Comparison of ENCODE assay signal across 9 cellular contexts in genomic region chr2:73828389-73828817, GRCh38. TPM values are rescaled to one million over a fixed set of nuclear protein-coding genes. Genes with fewer than 3 reads are reported as not detected.
A peak's percentile ranks its signal among the peaks of the same experiment; 100 is the strongest.
DNase-seq lines count a peak whose midpoint lies in the region; TF ChIP-seq lines count a peak whose summit lies in the region.
"Had no signal": no experiment of that assay in that cellular context is flagged by ENCODE, and none has a peak within 500 bp of the region (broad histone marks: within the 10 kb centered on the region; RNA-seq: fewer than 3 reads in every experiment).

No MANE protein-coding gene starts in this region.

- peak overlapping the region; percentile 91 for H3K27ac Mint-ChIP-seq in activated CD4-positive, alpha-beta memory T cell treated with anti-CD3 and anti-CD28 coated beads for 36 hours

- H3K79me2 ChIP-seq in smooth muscle cell (ENCODE audit: low read depth): peaks cover 9% of the 10 kb centered on the region

- H3K27ac ChIP-seq in HEK293 (ENCODE audit: extremely low read depth, low read depth, low read length) (no peak overlapping the region), right atrium auricular region (peak overlapping the region; percentile 92 to 94), smooth muscle cell (ENCODE audit: low read depth) (no peak overlapping the region)

- H3K27me3 ChIP-seq in right atrium auricular region (no peaks in the 10 kb centered on the region), smooth muscle cell (ENCODE audit: low read depth) (no peaks in the 10 kb centered on the region)

- peaks cover 49% of the 10 kb centered on the region for H3K4me1 Mint-ChIP-seq in activated CD4-positive, alpha-beta memory T cell treated with anti-CD3 and anti-CD28 coated beads for 36 hours (ENCODE audit: low read depth)

- no peaks in the 10 kb centered on the region for H3K9me3 Mint-ChIP-seq in activated CD4-positive, alpha-beta memory T cell treated with anti-CD3 and anti-CD28 coated beads for 36 hours

- H3K27me3 Mint-ChIP-seq in activated CD4-positive, alpha-beta memory T cell treated with anti-CD3 and anti-CD28 coated beads for 36 hours: no peaks in the 10 kb centered on the region

- peak overlapping the region; percentile 91 for H3K4me3 ChIP-seq in HEK293 (ENCODE audit: low read depth, low read length)
- H3K4me3 ChIP-seq in right atrium auricular region: peak overlapping the region; percentile 25 to 84
- peak overlapping the region; percentile 75 for H3K4me3 ChIP-seq in smooth muscle cell

- H3K4me2 ChIP-seq in smooth muscle cell: peak overlapping the region; percentile 83

- peak overlapping the region; percentile 96 for H3K4me3 Mint-ChIP-seq in activated CD4-positive, alpha-beta memory T cell treated with anti-CD3 and anti-CD28 coated beads for 36 hours

- TF ChIP-seq CTCF in HEK293 (tag by site-specific recombination; IDR thresholded peaks at IDR 0.05) (no peak), right atrium auricular region (IDR thresholded peaks at IDR 0.05) (no peak), smooth muscle cell (IDR thresholded peaks at IDR 0.05; ENCODE audit: borderline replicate concordance, insufficient read depth, poor library complexity, severe bottlenecking) (no peak)

- no peaks in the 10 kb centered on the region for H4K20me1 ChIP-seq in smooth muscle cell (ENCODE audit: low read depth)

- intact Hi-C loops in activated CD4-positive, alpha-beta memory T cell treated with anti-CD3 and anti-CD28 coated beads for 36 hours (cut with micrococcal nuclease): loop anchor here (1.0 to 10.0 kb wide), 5 partner anchors 68 to 630 kb away; partner anchors contain the start of genes MTHFD2 and WBP1

- POLR2A ChIA-PET in HEK293 (lab: Yijun Ruan, JAX): interaction anchor here (0.6 to 1.9 kb wide), 14 partner anchors 11 to 563 kb away, joined by 3 to 11 read pairs (median 5); partner anchors contain the start of genes MOB1A, MTHFD2 and TPRKB
- POLR2A ChIA-PET in activated CD4-positive, alpha-beta memory T cell treated with anti-CD3 and anti-CD28 coated beads for 36 hours (lab: Charles Lee): interaction anchor here (0.7 to 1.3 kb wide), 8 partner anchors 37 to 370 kb away, joined by 3 to 7 read pairs (median 3); partner anchors contain the start of genes BOLA3, DGUOK, MTHFD2 and TET3

- CTCF ChIA-PET in HEK293 (lab: Yijun Ruan, JAX): interaction anchor here (0.6 to 7.7 kb wide), 15 partner anchors 11 to 785 kb away, joined by 3 to 155 read pairs (median 3); partner anchors contain the start of gene BOLA3
- CTCF ChIA-PET in activated CD4-positive, alpha-beta memory T cell treated with anti-CD3 and anti-CD28 coated beads for 36 hours (lab: Charles Lee): interaction anchor here (0.5 to 3.0 kb wide), 12 partner anchors 11 to 350 kb away, joined by 3 to 63 read pairs (median 6); partner anchors contain the start of genes BOLA3 and MOB1A

- no peak for DNase-seq in activated CD4-positive, alpha-beta memory T cell treated with anti-CD3 and anti-CD28 coated beads for 36 hours
- no peak for DNase-seq in right atrium auricular region (ENCODE audit: low spot score)
- no peak for DNase-seq in smooth muscle cell (lab: John Stamatoyannopoulos, UW; ENCODE audit: unreplicated experiment)
- DNase-seq in NCI-H510A treated with DMSO at 0.1 percent for 48 hours (lab: John Stamatoyannopoulos, UW): no peak
- no peak for DNase-seq in NCI-H2029 (lab: John Stamatoyannopoulos, UW)
- no peak for DNase-seq in GM19240 (ENCODE audit: insufficient read length, low spot score)
- no peak for DNase-seq in COLO668 (lab: John Stamatoyannopoulos, UW; ENCODE audit: unreplicated experiment)

- WGBS in smooth muscle cell (ENCODE audit: low lambda C conversion rate): 67% methylated on average over 4 of the region's 4 CpGs

- H3K9ac ChIP-seq in smooth muscle cell (ENCODE audit: low read depth): no peak overlapping the region

- H3K4me1 ChIP-seq in HEK293 (ENCODE audit: control insufficient read depth, insufficient read depth, low read length): 0 out of 2 replicates have a peak, but pooled peaks cover 4% of the 10 kb centered on the region
- H3K4me1 ChIP-seq in right atrium auricular region: peaks cover 0 to 33% of the 10 kb centered on the region in 2 donors
- H3K4me1 ChIP-seq in smooth muscle cell (ENCODE audit: low read depth): peaks cover 12% of the 10 kb centered on the region

- H3K36me3 Mint-ChIP-seq in activated CD4-positive, alpha-beta memory T cell treated with anti-CD3 and anti-CD28 coated beads for 36 hours: peaks cover 23% of the 10 kb centered on the region

- H3K36me3 ChIP-seq in HEK293 (ENCODE audit: control insufficient read depth in 2 of 2, insufficient read depth in 1 of 2, low read length in 2 of 2) (peaks cover 13 to 28% of the 10 kb centered on the region in 2 experiments), right atrium auricular region (peaks cover 15% of the 10 kb centered on the region), smooth muscle cell (ENCODE audit: low read depth) (peaks cover 6% of the 10 kb centered on the region)

- H3K9me3 ChIP-seq in HEK293 (ENCODE audit: control insufficient read depth, insufficient read depth, low read depth, low read length): no peaks in the 10 kb centered on the region
- no peaks in the 10 kb centered on the region for H3K9me3 ChIP-seq in right atrium auricular region
- H3K9me3 ChIP-seq in smooth muscle cell (replicated peaks; ENCODE audit: low read depth): no peaks in the 10 kb centered on the region

- H2AFZ ChIP-seq in smooth muscle cell (ENCODE audit: low read depth): peak overlapping the region; percentile 86

- H3F3A ChIP-seq in smooth muscle cell (ENCODE audit: low read depth): peaks cover 8% of the 10 kb centered on the region

TF ChIP-seq in HEK293, 187 proteins besides CTCF, POLR2A, EP300 and RAD21:
- 0 out of 2 replicates have a peak, but pooled peaks have one; percentile 65 for TF ChIP-seq YY1 (tag by site-specific recombination; IDR thresholded peaks at IDR 0.05)
- TF ChIP-seq ZEB2 (tag by site-specific recombination; IDR thresholded peaks at IDR 0.05): no peak
TF ChIP-seq in HEK293: peak in this region for 1.

RNA-seq across cellular contexts. Expression of gene STAMBP, which starts 0.4 kb away (rescaled TPM):
- 10 to 100 TPM; 79.9 to 85.3 TPM for total RNA-seq in activated CD4-positive, alpha-beta memory T cell treated with anti-CD3 and anti-CD28 coated beads for 36 hours
- 10 to 100 TPM; 23.3 to 37.3 TPM for total RNA-seq in right atrium auricular region
- total RNA-seq in smooth muscle cell: 36.3 and 61.1 TPM in 2 replicates
- 48.5 and 53.0 TPM in 2 replicates for polyA plus RNA-seq in smooth muscle cell

RNA-seq across cellular contexts. Expression of gene C2orf78, which starts 44.4 kb away (rescaled TPM):
- total RNA-seq in activated CD4-positive, alpha-beta memory T cell treated with anti-CD3 and anti-CD28 coated beads for 36 hours: not detected
- total RNA-seq in right atrium auricular region (not detected), smooth muscle cell (not detected in 2 replicates)
- polyA plus RNA-seq in smooth muscle cell: not detected in 2 replicates
- total RNA-seq: lung had no signal
- polyA plus RNA-seq: lung had no signal

RNA-seq across cellular contexts. Expression of gene DUSP11, which starts 48.5 kb away (rescaled TPM):
- 10 to 100 TPM; 28.0 to 28.5 TPM for total RNA-seq in activated CD4-positive, alpha-beta memory T cell treated with anti-CD3 and anti-CD28 coated beads for 36 hours
- total RNA-seq in right atrium auricular region (10 to 100 TPM; 17.0 to 18.2 TPM), smooth muscle cell (70.3 and 75.2 TPM in 2 replicates)
- polyA plus RNA-seq in smooth muscle cell: 43.7 and 56.6 TPM in 2 replicates

Comparison
In these comparisons a context has a peak if more than half of its experiments do, and no peak if none do; other contexts are left out.
1. H3K27ac ChIP-seq: peak in right atrium auricular region (2 of 2); none in HEK293 (single experiment) and smooth muscle cell (single experiment).
2. Peak in every context shown above with its lines, with median percentiles within 50 percentile points of each other: H3K4me3 ChIP-seq.